15 cellular contexts compared by ENCODE assay signal in the genomic region with DNA sequence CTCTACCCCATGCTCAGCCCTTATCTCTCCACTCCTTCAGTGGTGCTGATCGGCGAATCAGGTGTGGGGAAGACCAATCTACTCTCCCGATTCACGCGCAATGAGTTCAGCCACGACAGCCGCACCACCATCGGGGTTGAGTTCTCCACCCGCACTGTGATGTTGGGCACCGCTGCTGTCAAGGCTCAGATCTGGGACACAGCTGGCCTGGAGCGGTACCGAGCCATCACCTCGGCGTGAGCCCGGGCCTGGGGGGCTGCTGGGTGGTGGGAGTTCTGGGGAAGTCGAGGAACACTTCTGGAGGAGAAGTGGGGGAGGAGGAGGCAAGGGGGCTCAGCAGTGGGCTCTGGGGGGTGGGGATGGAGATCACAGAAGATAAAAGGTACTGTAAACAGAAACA. TPM values are rescaled to one million over a fixed set of nuclear protein-coding genes. Genes with fewer than 3 reads are reported as not detected.
DNase-seq lines count a peak whose midpoint lies in the region; ATAC-seq and TF ChIP-seq lines count a peak whose summit lies in the region.
"Had no signal": no experiment of that assay in that cellular context is flagged by ENCODE, and none has a peak within 500 bp of the region (broad histone marks: within the 10 kb centered on the region; RNA-seq: fewer than 3 reads in every experiment).

No MANE protein-coding gene starts in this region.

- TF ChIP-seq CTCF in WTC11 (IDR thresholded peaks at IDR 0.05): no peak
- no peak for TF ChIP-seq CTCF in nephron progenitor cell (IDR thresholded peaks at IDR 0.05)

- no peak overlapping the region for H3K4me3 Mint-ChIP-seq in WTC11
- H3K4me3 Mint-ChIP-seq in nephron progenitor cell: no peak overlapping the region
- no peak overlapping the region for H3K4me3 Mint-ChIP-seq in activated T-cell treated with anti-CD3 and anti-CD28 coated beads, Interleukin-2, amount 50 U/mL, for 4 hours
- H3K4me3 Mint-ChIP-seq: CD4-positive, alpha-beta T cell had no signal

- H3K9ac ChIP-seq in HUES48 (ENCODE audit: low read depth, low read length): no peak overlapping the region
- H3K9ac ChIP-seq: GM23248 had no signal

- H3K27me3 Mint-ChIP-seq in WTC11 (ENCODE audit: low read depth) (no peaks in the 10 kb centered on the region), nephron progenitor cell (ENCODE audit: low read depth, poor library complexity) (peaks cover 3% of the 10 kb centered on the region)
- no peaks in the 10 kb centered on the region for H3K27me3 Mint-ChIP-seq in activated T-cell treated with anti-CD3 and anti-CD28 coated beads, Interleukin-2, amount 50 U/mL, for 4 hours (ENCODE audit: low read depth)
- H3K27me3 Mint-ChIP-seq: CD4-positive, alpha-beta T cell had no signal

- POLR2A ChIA-PET in WTC11 (lab: Charles Lee): interaction anchor here (1.1 to 1.4 kb wide), 2 partner anchors 13 to 17 kb away, joined by 3 to 4 read pairs; no protein-coding TSS in a partner anchor

- H3K4me1 ChIP-seq in HUES48 (ENCODE audit: control insufficient read depth, insufficient read depth, low read length): peaks cover 21% of the 10 kb centered on the region

- no peaks in the 10 kb centered on the region for H3K9me3 ChIP-seq in HUES48 (ENCODE audit: control insufficient read depth, insufficient read depth, low read length)
- H3K9me3 ChIP-seq: SJSA1 had no signal

- H3K4me1 Mint-ChIP-seq in WTC11 (peaks cover 39% of the 10 kb centered on the region), nephron progenitor cell (peaks cover 54% of the 10 kb centered on the region)
- H3K4me1 Mint-ChIP-seq in activated T-cell treated with anti-CD3 and anti-CD28 coated beads, Interleukin-2, amount 50 U/mL, for 4 hours (ENCODE audit: low read depth): peaks cover 9% of the 10 kb centered on the region

- H3K27ac ChIP-seq in HUES48 (ENCODE audit: low read depth, low read length): peak overlapping the region; percentile 28
- H3K27ac ChIP-seq: GM23248, PC-9, SJSA1 had no signal

- CTCF ChIA-PET in WTC11 (lab: Charles Lee): interaction anchor here (0.5 to 5.0 kb wide), 47 partner anchors 9 to 159 kb away, joined by 3 to 74 read pairs (median 8); a partner anchor contains a TSS

- H3K36me3 Mint-ChIP-seq in WTC11 (peaks cover 24% of the 10 kb centered on the region), nephron progenitor cell (ENCODE audit: low read depth) (peaks cover 5% of the 10 kb centered on the region)
- H3K36me3 Mint-ChIP-seq in activated T-cell treated with anti-CD3 and anti-CD28 coated beads, Interleukin-2, amount 50 U/mL, for 4 hours (ENCODE audit: insufficient read depth): no peaks in the 10 kb centered on the region

- H3K27ac Mint-ChIP-seq in WTC11: 0 out of 2 replicates have a peak overlapping the region, but pooled peaks have one; percentile 30
- peak overlapping the region; percentile 59 for H3K27ac Mint-ChIP-seq in nephron progenitor cell
- H3K27ac Mint-ChIP-seq: CD4-positive, alpha-beta T cell had no signal

- DNase-seq in WTC11 (ENCODE audit: low spot score): no peak
- DNase-seq in nephron progenitor cell: no peak
- no peak for DNase-seq in 8988T
- no peak for DNase-seq in inferior parietal cortex (ENCODE audit: extremely low spot score)
- DNase-seq in activated T-cell treated with anti-CD3 and anti-CD28 coated beads, Interleukin-2, amount 50 U/mL, for 4 hours: no peak
- DNase-seq: NCI-H1417 treated with DMSO at 0.1 percent for 48 hours, NCI-H2227 treated with DMSO at 0.1 percent for 48 hours, Right ventricle myocardium superior had no signal

- H3K36me3 ChIP-seq in HUES48 (ENCODE audit: control insufficient read depth, insufficient read depth, low read length): peaks cover 9% of the 10 kb centered on the region
- H3K36me3 ChIP-seq: SJSA1 had no signal

- ATAC-seq in WTC11: no peak
- ATAC-seq in HG03571 (IDR thresholded peaks at IDR 0.05; ENCODE audit: unreplicated experiment): no peak
- no peak for ATAC-seq in activated T-cell treated with anti-CD3 and anti-CD28 coated beads, Interleukin-2, amount 50 U/mL, for 4 hours

- no peak overlapping the region for H3K4me3 ChIP-seq in HUES48 (ENCODE audit: low read depth, low read length)
- H3K4me3 ChIP-seq: GM23248, PC-9, SJSA1 had no signal

- H3K27me3 ChIP-seq in HUES48 (ENCODE audit: control insufficient read depth, insufficient read depth, low read length): no peaks in the 10 kb centered on the region; the same call in 1 of the 2 replicates
- H3K27me3 ChIP-seq: SJSA1 had no signal

- no peaks in the 10 kb centered on the region for H3K9me3 Mint-ChIP-seq in WTC11
- no peaks in the 10 kb centered on the region for H3K9me3 Mint-ChIP-seq in nephron progenitor cell
- H3K9me3 Mint-ChIP-seq in activated T-cell treated with anti-CD3 and anti-CD28 coated beads, Interleukin-2, amount 50 U/mL, for 4 hours: no peaks in the 10 kb centered on the region
- H3K9me3 Mint-ChIP-seq: CD4-positive, alpha-beta T cell had no signal

TF ChIP-seq in WTC11, 78 proteins besides CTCF, POLR2A, EP300 and RAD21:
- TF ChIP-seq, protein P1, sequence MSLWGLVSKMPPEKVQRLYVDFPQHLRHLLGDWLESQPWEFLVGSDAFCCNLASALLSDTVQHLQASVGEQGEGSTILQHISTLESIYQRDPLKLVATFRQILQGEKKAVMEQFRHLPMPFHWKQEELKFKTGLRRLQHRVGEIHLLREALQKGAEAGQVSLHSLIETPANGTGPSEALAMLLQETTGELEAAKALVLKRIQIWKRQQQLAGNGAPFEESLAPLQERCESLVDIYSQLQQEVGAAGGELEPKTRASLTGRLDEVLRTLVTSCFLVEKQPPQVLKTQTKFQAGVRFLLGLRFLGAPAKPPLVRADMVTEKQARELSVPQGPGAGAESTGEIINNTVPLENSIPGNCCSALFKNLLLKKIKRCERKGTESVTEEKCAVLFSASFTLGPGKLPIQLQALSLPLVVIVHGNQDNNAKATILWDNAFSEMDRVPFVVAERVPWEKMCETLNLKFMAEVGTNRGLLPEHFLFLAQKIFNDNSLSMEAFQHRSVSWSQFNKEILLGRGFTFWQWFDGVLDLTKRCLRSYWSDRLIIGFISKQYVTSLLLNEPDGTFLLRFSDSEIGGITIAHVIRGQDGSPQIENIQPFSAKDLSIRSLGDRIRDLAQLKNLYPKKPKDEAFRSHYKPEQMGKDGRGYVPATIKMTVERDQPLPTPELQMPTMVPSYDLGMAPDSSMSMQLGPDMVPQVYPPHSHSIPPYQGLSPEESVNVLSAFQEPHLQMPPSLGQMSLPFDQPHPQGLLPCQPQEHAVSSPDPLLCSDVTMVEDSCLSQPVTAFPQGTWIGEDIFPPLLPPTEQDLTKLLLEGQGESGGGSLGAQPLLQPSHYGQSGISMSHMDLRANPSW (CRISPR knock-in tag; conservative IDR thresholded peaks at IDR 0.05; ENCODE audit: low read depth): no peak
TF ChIP-seq in WTC11: peak in this region for 0.

RNA-seq across cellular contexts. Expression of a gene that starts 4.9 kb away (rescaled TPM):
- total RNA-seq in WTC11 (2021): 61.9 to 82.8 TPM (median 82.5 TPM) in 3 replicates
- under 1 TPM; 0.61 to 0.79 (median 0.63) TPM for total RNA-seq in activated T-cell treated with anti-CD3 and anti-CD28 coated beads, Interleukin-2, amount 50 U/mL, for 4 hours
- total RNA-seq: GM23248, NCI-H460, Right ventricle myocardium superior, SJSA1 had no signal

RNA-seq across cellular contexts. Expression of a gene that starts 11.3 kb away (rescaled TPM):
- total RNA-seq in WTC11 (2021): 62.4 to 75.7 TPM (median 73.8 TPM) in 3 replicates
- 10 to 100 TPM; 56.6 to 62.3 (median 59.2) TPM for total RNA-seq in activated T-cell treated with anti-CD3 and anti-CD28 coated beads, Interleukin-2, amount 50 U/mL, for 4 hours

RNA-seq across cellular contexts. Expression of a gene that starts 12.3 kb away (rescaled TPM):
- 35.0 to 37.3 TPM (median 36.3 TPM) in 3 replicates for total RNA-seq in WTC11 (2021)
- total RNA-seq in activated T-cell treated with anti-CD3 and anti-CD28 coated beads, Interleukin-2, amount 50 U/mL, for 4 hours: 10 to 100 TPM; 52.9 to 57.3 (median 53.7) TPM

RNA-seq across cellular contexts. Expression of a gene that starts 16.4 kb away (rescaled TPM):
- 66.3 to 79.1 TPM (median 70.6 TPM) in 3 replicates for total RNA-seq in WTC11 (2021)
- total RNA-seq in activated T-cell treated with anti-CD3 and anti-CD28 coated beads, Interleukin-2, amount 50 U/mL, for 4 hours: under 1 TPM; 0.50 to 0.66 (median 0.57) TPM

RNA-seq across cellular contexts. Expression of a gene that starts 45.1 kb away (rescaled TPM):
- 172 to 175 TPM (median 174 TPM) in 3 replicates for total RNA-seq in WTC11 (2021)
- 100 to 1,000 TPM; 167 to 183 (median 173) TPM for total RNA-seq in activated T-cell treated with anti-CD3 and anti-CD28 coated beads, Interleukin-2, amount 50 U/mL, for 4 hours

Comparison
In these comparisons a context has a peak if more than half of its experiments do, and no peak if none do; other contexts are left out.
1. RNA of a gene that starts 4.9 kb away (total RNA-seq): 61.9 to 82.8 TPM in WTC11; 0.61 to 0.79 TPM in activated T-cell treated with anti-CD3 and anti-CD28 coated beads, Interleukin-2, amount 50 U/mL, for 4 hours; every median in the first group is over 10 times any median in the second.